Comparison of ENCODE assay signal across 24 cellular contexts in genomic region chr2:52995439-52995838, GRCh38.
"Had no signal": no experiment of that assay in that cellular context is flagged by ENCODE, and none has a peak within 500 bp of the region (broad histone marks: within the 10 kb centered on the region; RNA-seq: fewer than 3 reads in every experiment).

No MANE protein-coding gene starts in this region.

- H3K36me3 ChIP-seq: brain microvascular endothelial cell, right lobe of liver, thoracic aorta had no signal

- H3K4me3 Mint-ChIP-seq: activated CD4-positive, alpha-beta T cell treated with anti-CD3 and anti-CD28 coated beads for 36 hours; activated CD8-positive, alpha-beta memory T cell treated with anti-CD3 and anti-CD28 coated beads, Interleukin-2, amount 10 ng/mL, durations not matched to agents 7 days and 5 days; activated CD8-positive, alpha-beta T cell treated with anti-CD3 and anti-CD28 coated beads, Interleukin-2, amount 10 ng/mL, durations not matched to agents 7 days and 5 days; activated T-cell treated with anti-CD3 and anti-CD28 coated beads, Interleukin-2, amount 50 U/mL, for 72 hours; dendritic cell treated with granulocyte-macrophage colony-stimulating factor and Interleukin-4, amounts not matched to agents 40 ng/mL and 50 ng/mL, for 4 days; endodermal cell; natural killer cell treated with Interleukin-12 subunit alpha and Interleukin-12 subunit beta and Interleukin-15 and Interleukin-18, amount 100 ng/mL, for 72 hours; stimulated activated effector memory CD8-positive, alpha-beta T cell treated with anti-CD3 and anti-CD28 coated beads, Interleukin-12 subunit alpha, Interleukin-12 subunit beta, amount 100 ng/mL, for 72 hours; stimulated activated naive CD8-positive, alpha-beta T cell treated with anti-CD3 and anti-CD28 coated beads, Interleukin-15, Interleukin-2, amounts not matched to agents 100 ng/mL and 50 ng/mL, for 24 hours had no signal

- H3K36me3 Mint-ChIP-seq: activated CD8-positive, alpha-beta memory T cell treated with anti-CD3 and anti-CD28 coated beads, Interleukin-2, amount 10 ng/mL, durations not matched to agents 7 days and 5 days; activated naive CD4-positive, alpha-beta T cell treated with anti-CD3 and anti-CD28 coated beads, Interleukin-2, amount 50 U/mL, for 72 hours; natural killer cell treated with Interleukin-12 subunit alpha and Interleukin-12 subunit beta and Interleukin-15 and Interleukin-18, amount 100 ng/mL, for 72 hours; stimulated activated effector memory CD8-positive, alpha-beta T cell treated with anti-CD3 and anti-CD28 coated beads, Interleukin-12 subunit alpha, Interleukin-12 subunit beta, amount 100 ng/mL, for 72 hours had no signal

- H3K27ac Mint-ChIP-seq: activated CD4-positive, alpha-beta T cell treated with anti-CD3 and anti-CD28 coated beads for 36 hours; activated CD8-positive, alpha-beta memory T cell treated with anti-CD3 and anti-CD28 coated beads, Interleukin-2, amount 10 ng/mL, durations not matched to agents 7 days and 5 days; activated CD8-positive, alpha-beta T cell treated with anti-CD3 and anti-CD28 coated beads, Interleukin-2, amount 10 ng/mL, durations not matched to agents 7 days and 5 days; activated naive CD4-positive, alpha-beta T cell treated with anti-CD3 and anti-CD28 coated beads, Interleukin-2, amount 50 U/mL, for 72 hours; activated T-cell treated with anti-CD3 and anti-CD28 coated beads, Interleukin-2, amount 50 U/mL, for 72 hours; dendritic cell treated with granulocyte-macrophage colony-stimulating factor and Interleukin-4, amounts not matched to agents 40 ng/mL and 50 ng/mL, for 4 days; endodermal cell; natural killer cell treated with Interleukin-12 subunit alpha and Interleukin-12 subunit beta and Interleukin-15 and Interleukin-18, amount 100 ng/mL, for 72 hours; stimulated activated effector memory CD8-positive, alpha-beta T cell treated with anti-CD3 and anti-CD28 coated beads, Interleukin-12 subunit alpha, Interleukin-12 subunit beta, amount 100 ng/mL, for 72 hours; stimulated activated naive CD8-positive, alpha-beta T cell treated with anti-CD3 and anti-CD28 coated beads, Interleukin-15, Interleukin-2, amounts not matched to agents 100 ng/mL and 50 ng/mL, for 24 hours had no signal

- H3K9me3 ChIP-seq: mucosa of descending colon, right lobe of liver had no signal

- H3K27me3 ChIP-seq: brain microvascular endothelial cell, right lobe of liver had no signal

- H3K4me1 ChIP-seq: right lobe of liver had no signal

- H3K4me3 ChIP-seq: mucosa of descending colon, right lobe of liver, thoracic aorta had no signal

- ATAC-seq: activated CD4-positive, alpha-beta T cell treated with anti-CD3 and anti-CD28 coated beads for 36 hours; activated CD8-positive, alpha-beta memory T cell treated with anti-CD3 and anti-CD28 coated beads, Interleukin-2, amount 10 ng/mL, durations not matched to agents 7 days and 5 days; activated CD8-positive, alpha-beta T cell treated with anti-CD3 and anti-CD28 coated beads, Interleukin-2, amount 10 ng/mL, durations not matched to agents 7 days and 5 days; activated naive CD4-positive, alpha-beta T cell treated with anti-CD3 and anti-CD28 coated beads, Interleukin-2, amount 50 U/mL, for 72 hours; activated T-cell treated with anti-CD3 and anti-CD28 coated beads, Interleukin-2, amount 50 U/mL, for 72 hours; esophagus mucosa; left cardiac atrium; left ventricle myocardium superior; mucosa of descending colon; natural killer cell treated with Interleukin-12 subunit alpha and Interleukin-12 subunit beta and Interleukin-15 and Interleukin-18, amount 100 ng/mL, for 72 hours; right lobe of liver; stimulated activated effector memory CD8-positive, alpha-beta T cell treated with anti-CD3 and anti-CD28 coated beads, Interleukin-12 subunit alpha, Interleukin-12 subunit beta, amount 100 ng/mL, for 72 hours had no signal

- H3K4me1 Mint-ChIP-seq: activated CD4-positive, alpha-beta T cell treated with anti-CD3 and anti-CD28 coated beads for 36 hours; activated CD8-positive, alpha-beta memory T cell treated with anti-CD3 and anti-CD28 coated beads, Interleukin-2, amount 10 ng/mL, durations not matched to agents 7 days and 5 days; endodermal cell; stimulated activated effector memory CD8-positive, alpha-beta T cell treated with anti-CD3 and anti-CD28 coated beads, Interleukin-12 subunit alpha, Interleukin-12 subunit beta, amount 100 ng/mL, for 72 hours had no signal

- H3K27me3 Mint-ChIP-seq: activated CD4-positive, alpha-beta T cell treated with anti-CD3 and anti-CD28 coated beads for 36 hours; activated CD8-positive, alpha-beta memory T cell treated with anti-CD3 and anti-CD28 coated beads, Interleukin-2, amount 10 ng/mL, durations not matched to agents 7 days and 5 days; dendritic cell treated with granulocyte-macrophage colony-stimulating factor and Interleukin-4, amounts not matched to agents 40 ng/mL and 50 ng/mL, for 4 days; natural killer cell treated with Interleukin-12 subunit alpha and Interleukin-12 subunit beta and Interleukin-15 and Interleukin-18, amount 100 ng/mL, for 72 hours; stimulated activated naive CD8-positive, alpha-beta T cell treated with anti-CD3 and anti-CD28 coated beads, Interleukin-15, Interleukin-2, amounts not matched to agents 100 ng/mL and 50 ng/mL, for 24 hours had no signal

- H3K27ac ChIP-seq: brain microvascular endothelial cell, right lobe of liver, thoracic aorta had no signal

- DNase-seq: activated CD4-positive, alpha-beta T cell treated with anti-CD3 and anti-CD28 coated beads for 36 hours; activated CD4-positive, CD25-positive, alpha-beta regulatory T cell; activated CD8-positive, alpha-beta memory T cell treated with anti-CD3 and anti-CD28 coated beads, Interleukin-2, amount 10 ng/mL, durations not matched to agents 7 days and 5 days; activated CD8-positive, alpha-beta T cell treated with anti-CD3 and anti-CD28 coated beads, Interleukin-2, amount 10 ng/mL, durations not matched to agents 7 days and 5 days; activated naive CD4-positive, alpha-beta T cell; activated T-cell treated with anti-CD3 and anti-CD28 coated beads, Interleukin-2, amount 50 U/mL, for 72 hours; anterior cingulate cortex; brain microvascular endothelial cell; caudate nucleus; endodermal cell; foreskin melanocyte; left cardiac atrium; left ventricle myocardium superior; mucosa of descending colon; right lobe of liver; stimulated activated CD4-positive, alpha-beta T cell treated with anti-CD3 and anti-CD28 coated beads, Interleukin-4, amount 100 ng/mL, for 24 hours; trophoblast cell had no signal
